In genomic region chr6:56156643-56157042, GRCh38 we compare ENCODE assay signal across 1 cellular context.
A peak's percentile ranks its signal among the peaks of the same experiment; 100 is the strongest.
TF ChIP-seq lines count a peak whose summit lies in the region.

No MANE protein-coding gene starts in this region.

TF ChIP-seq in HepG2, 621 proteins besides CTCF, POLR2A, EP300 and RAD21 (continued from another document and continues in another):
- TF ChIP-seq REST (IDR thresholded peaks at IDR 0.05; ENCODE audit: borderline replicate concordance in 1 of 2, low read depth in 1 of 2, low read length in 2 of 2), result no peak; a peak in 1 of 4 replicates
- no peak for TF ChIP-seq HNF1A (IDR thresholded peaks at IDR 0.05; ENCODE audit: low read depth)
- TF ChIP-seq HNF1A (CRISPR knock-in tag; IDR thresholded peaks at IDR 0.05; ENCODE audit: borderline replicate concordance), result no peak
- no peak for TF ChIP-seq CC2D1A (CRISPR knock-in tag; IDR thresholded peaks at IDR 0.05)
- peak; percentile 100 for TF ChIP-seq ZSCAN21 (CRISPR knock-in tag; IDR thresholded peaks at IDR 0.05; ENCODE audit: borderline replicate concordance)
- no peak for TF ChIP-seq ZNF460 (CRISPR knock-in tag; IDR thresholded peaks at IDR 0.05; ENCODE audit: borderline replicate concordance)
- 0 out of 2 replicates have a peak, but pooled peaks have one; percentile 43 for TF ChIP-seq ZNF335 (CRISPR knock-in tag; IDR thresholded peaks at IDR 0.05)
- TF ChIP-seq PRDM15 (CRISPR knock-in tag; IDR thresholded peaks at IDR 0.05), result no peak
- no peak for TF ChIP-seq SALL2 (CRISPR knock-in tag; IDR thresholded peaks at IDR 0.05)
- no peak for TF ChIP-seq ZNF724P (CRISPR knock-in tag; IDR thresholded peaks at IDR 0.05; ENCODE audit: borderline replicate concordance)
- no peak for TF ChIP-seq AKNA (CRISPR knock-in tag; IDR thresholded peaks at IDR 0.05; ENCODE audit: borderline replicate concordance)
- TF ChIP-seq FUBP1 (CRISPR knock-in tag; IDR thresholded peaks at IDR 0.05; ENCODE audit: borderline replicate concordance), result no peak
- TF ChIP-seq EHMT2 (IDR thresholded peaks at IDR 0.05; ENCODE audit: borderline replicate concordance, low read depth, low read length), result 0 out of 2 replicates have a peak, but pooled peaks have one; percentile 51
- no peak for TF ChIP-seq ZNF550 (CRISPR knock-in tag; IDR thresholded peaks at IDR 0.05; ENCODE audit: borderline replicate concordance)
- TF ChIP-seq ZZZ3 (CRISPR knock-in tag; IDR thresholded peaks at IDR 0.05; ENCODE audit: borderline replicate concordance), result no peak
- no peak for TF ChIP-seq AKAP8 (CRISPR knock-in tag; IDR thresholded peaks at IDR 0.05)
- 0 out of 2 replicates have a peak, but pooled peaks have one; percentile 25 for TF ChIP-seq LCORL (IDR thresholded peaks at IDR 0.05)
- TF ChIP-seq LCORL (CRISPR knock-in tag; IDR thresholded peaks at IDR 0.05), result no peak
- TF ChIP-seq ZNF446 (CRISPR knock-in tag; IDR thresholded peaks at IDR 0.05), result no peak
- TF ChIP-seq ZNF580 (CRISPR knock-in tag; IDR thresholded peaks at IDR 0.05; ENCODE audit: borderline replicate concordance, low read depth), result 0 out of 2 replicates have a peak, but pooled peaks have one; percentile 49
- no peak for TF ChIP-seq ZBTB8A (CRISPR knock-in tag; IDR thresholded peaks at IDR 0.05; ENCODE audit: borderline replicate concordance, low read depth)
- no peak for TF ChIP-seq ZNF501 (CRISPR knock-in tag; IDR thresholded peaks at IDR 0.05)
- TF ChIP-seq ZNF367 (CRISPR knock-in tag; IDR thresholded peaks at IDR 0.05; ENCODE audit: borderline replicate concordance), result no peak
- peak; percentile 63; the same call in 1 of the 2 replicates for TF ChIP-seq JUNB (CRISPR knock-in tag; IDR thresholded peaks at IDR 0.05; ENCODE audit: borderline replicate concordance)
- peak; percentile 97 for TF ChIP-seq ZNF644 (CRISPR knock-in tag; IDR thresholded peaks at IDR 0.05; ENCODE audit: low read depth)
- TF ChIP-seq MAX (IDR thresholded peaks at IDR 0.05), result no peak
- no peak for TF ChIP-seq ZNF3 (CRISPR knock-in tag; IDR thresholded peaks at IDR 0.05)
- no peak for TF ChIP-seq ZNF572 (CRISPR knock-in tag; IDR thresholded peaks at IDR 0.05)
- TF ChIP-seq ATF6 (CRISPR knock-in tag; conservative IDR thresholded peaks at IDR 0.05), result no peak
- TF ChIP-seq TRAFD1 (CRISPR knock-in tag; IDR thresholded peaks at IDR 0.05; ENCODE audit: borderline replicate concordance), result no peak
